Comparison of ENCODE assay signal across 26 cellular contexts in genomic region chr2:61357681-61358080, GRCh38.
A peak's percentile ranks its signal among the peaks of the same experiment; 100 is the strongest.
DNase-seq lines count a peak whose midpoint lies in the region; TF ChIP-seq lines count a peak whose summit lies in the region.
"Had no signal": no experiment of that assay in that cellular context is flagged by ENCODE, and none has a peak within 500 bp of the region (broad histone marks: within the 10 kb centered on the region; RNA-seq: fewer than 3 reads in every experiment).

No MANE protein-coding gene starts in this region.

- no peaks in the 10 kb centered on the region for H4K20me1 ChIP-seq in KMS-11 (ENCODE audit: insufficient read depth)

- peak overlapping the region; percentile 56; the same call in 1 of the 2 replicates for H3K4me2 ChIP-seq in KMS-11
- H3K4me2 ChIP-seq: SK-N-SH had no signal

- H3K9me3 ChIP-seq in SK-N-MC (ENCODE audit: low read depth, low read length): peaks cover 8% of the 10 kb centered on the region; the same call in 1 of the 2 replicates

- DNase-seq in SK-N-MC (ENCODE audit: low read depth, low spot score): no peak
- DNase-seq in fibroblast of pulmonary artery (ENCODE audit: low read depth): peak; percentile 24
- DNase-seq in renal cortical epithelial cell (ENCODE audit: low read depth): peak; percentile 22
- DNase-seq in DMS114 treated with DMSO at 0.1 percent for 48 hours (lab: John Stamatoyannopoulos, UW; ENCODE audit: unreplicated experiment): no peak
- DNase-seq in occipital lobe (lab: John Stamatoyannopoulos, UW): no peak
- DNase-seq in HK-2 (ENCODE audit: unreplicated experiment): no peak
- no peak for DNase-seq in globus pallidus (ENCODE audit: low spot score)
- DNase-seq: activated CD4-positive, alpha-beta T cell treated with anti-CD3 and anti-CD28 coated beads for 4 hours; activated naive CD4-positive, alpha-beta T cell treated with anti-CD3 and anti-CD28 coated beads, Interleukin-2, amount 10 ng/mL, durations not matched to agents 7 days and 5 days; activated T-cell treated with anti-CD3 and anti-CD28 coated beads, Interleukin-2, amount 50 U/mL, for 72 hours; CD4-positive, CD25-positive, alpha-beta regulatory T cell; endodermal cell; HCEC 1CT; heart left ventricle; left cardiac atrium; naive thymus-derived CD4-positive, alpha-beta T cell; NCI-H1436; NCI-H526; nucleus accumbens; SK-N-SH; spleen; stimulated activated CD4-positive, alpha-beta T cell treated with anti-CD3 and anti-CD28 coated beads, Interleukin-4, amount 100 ng/mL, for 24 hours; stimulated activated naive CD8-positive, alpha-beta T cell treated with anti-CD3 and anti-CD28 coated beads, Interleukin-15, Interleukin-2, amounts not matched to agents 100 U/mL and 50 U/mL, for 24 hours; T-helper 17 cell had no signal

- peaks cover 21% of the 10 kb centered on the region; the same call in 1 of the 2 replicates for H3K79me2 ChIP-seq in KMS-11 (ENCODE audit: insufficient read depth, low read depth)

- H2AFZ ChIP-seq in KMS-11 (ENCODE audit: low read depth): no peak overlapping the region

- no peak overlapping the region for H3K9ac ChIP-seq in KMS-11
- no peak overlapping the region for H3K9ac ChIP-seq in SK-N-MC (ENCODE audit: insufficient read length)
- H3K9ac ChIP-seq: SK-N-SH had no signal

- H3K36me3 ChIP-seq in KMS-11 (ENCODE audit: insufficient read depth): no peaks in the 10 kb centered on the region
- H3K36me3 ChIP-seq in SK-N-MC (ENCODE audit: insufficient read depth, low read length): peaks cover 38% of the 10 kb centered on the region
- H3K36me3 ChIP-seq: cardiac muscle cell had no signal

- H3K4me3 ChIP-seq in KMS-11 (IDR thresholded peaks at IDR 0.05; ENCODE audit: insufficient read depth, low read depth, low read length) (no peak overlapping the region), SK-N-MC (no peak overlapping the region), fibroblast of pulmonary artery (replicated peaks; ENCODE audit: low read depth, low read length) (no peak overlapping the region)
- H3K4me3 ChIP-seq: cardiac muscle cell, heart left ventricle, spleen had no signal

- H3K27ac ChIP-seq in KMS-11: no peak overlapping the region
- H3K27ac ChIP-seq in SK-N-MC: peak overlapping the region; percentile 86
- H3K27ac ChIP-seq: cardiac muscle cell had no signal

- TF ChIP-seq CTCF in KMS-11 (conservative IDR thresholded peaks at IDR 0.05; ENCODE audit: low read depth, low read length) (no peak), fibroblast of pulmonary artery (IDR thresholded peaks at IDR 0.05; ENCODE audit: low read length, missing control alignments) (no peak)

- H3K4me1 ChIP-seq in KMS-11 (ENCODE audit: low read depth, poor library complexity, severe bottlenecking): peaks cover 55% of the 10 kb centered on the region

- H3K27me3 ChIP-seq in KMS-11 (ENCODE audit: insufficient read depth, low read depth): no peaks in the 10 kb centered on the region
- H3K27me3 ChIP-seq: cardiac muscle cell, heart left ventricle, spleen had no signal

Comparison
In these comparisons a context has a peak if more than half of its experiments do, and no peak if none do; other contexts are left out.
1. DNase-seq: peak in fibroblast of pulmonary artery (single experiment) and renal cortical epithelial cell (single experiment); none in SK-N-MC (single experiment), DMS114 treated with DMSO at 0.1 percent for 48 hours (single experiment), occipital lobe (single experiment), HK-2 (single experiment) and globus pallidus (single experiment).